In the genomic region with DNA sequence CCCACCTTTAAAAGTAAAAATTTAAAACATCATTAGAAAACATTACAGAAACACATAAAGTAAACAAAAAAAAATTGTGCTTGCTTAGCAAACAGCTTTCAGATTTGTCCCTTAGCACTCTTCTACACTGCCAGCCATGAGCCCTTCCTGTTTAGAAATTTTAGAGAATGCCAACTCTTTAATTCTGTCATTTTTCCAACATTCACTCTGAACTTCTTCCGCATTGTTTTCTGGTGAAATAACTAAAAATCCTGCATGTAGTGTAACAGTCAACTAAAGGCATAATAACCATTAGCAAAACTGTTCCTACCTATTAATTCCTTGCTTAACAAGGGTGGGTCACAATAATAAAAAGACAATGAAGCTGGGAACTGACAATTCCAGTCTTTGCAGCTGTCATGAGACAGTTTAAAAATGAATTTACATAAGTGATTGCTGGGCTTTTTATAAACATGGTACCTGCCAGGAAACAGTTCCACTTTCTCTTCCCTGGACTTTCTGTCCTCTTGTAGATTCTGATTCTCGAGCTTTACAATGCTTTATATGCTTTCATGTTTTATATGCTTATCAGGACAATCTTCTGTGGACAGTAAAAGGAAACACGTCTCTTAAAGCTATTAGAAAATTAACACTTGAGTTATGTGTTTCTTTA, we compare ENCODE assay signal across 12 cellular contexts. TPM values are rescaled to one million over a fixed set of nuclear protein-coding genes. Genes with fewer than 3 reads are reported as not detected.
DNase-seq lines count a peak whose midpoint lies in the region; ATAC-seq and TF ChIP-seq lines count a peak whose summit lies in the region.
"Had no signal": no experiment of that assay in that cellular context is flagged by ENCODE, and none has a peak within 500 bp of the region (broad histone marks: within the 10 kb centered on the region; RNA-seq: fewer than 3 reads in every experiment).

No MANE protein-coding gene starts in this region.

- CTCF ChIA-PET in RWPE1 (lab: Yijun Ruan, JAX) = interaction anchor here (0.6 to 0.7 kb wide), 3 partner anchors 35 to 814 kb away, joined by 3 read pairs; no protein-coding TSS in a partner anchor

- in situ Hi-C loops in brain microvascular endothelial cell (cut with HindIII; ENCODE audit: low pct_ligation_motif_present, low sequenced_read_pairs) = no loop called here

- peak; percentile 36 for ATAC-seq in left colon
- ATAC-seq in GM18870 (IDR thresholded peaks at IDR 0.05; ENCODE audit: unreplicated experiment) = no peak
- ATAC-seq: GM12878; naive thymus-derived CD8-positive, alpha-beta T cell had no signal

- no peak for TF ChIP-seq CTCF in coronary artery (IDR thresholded peaks at IDR 0.05)
- TF ChIP-seq CTCF in spleen (IDR thresholded peaks at IDR 0.05 in 8 of 11, conservative IDR thresholded peaks at IDR 0.05 in 3 of 11) = no peak
- TF ChIP-seq CTCF in RWPE1 (conservative IDR thresholded peaks at IDR 0.05; ENCODE audit: low read depth) = no peak
- TF ChIP-seq CTCF in brain microvascular endothelial cell (IDR thresholded peaks at IDR 0.05; ENCODE audit: low read depth, low read length, missing control alignments) = no peak

- H3K27ac ChIP-seq in coronary artery (peak overlapping the region; percentile 73 to 81), spleen (peak overlapping the region in 7 of 8 donors; percentile 25 to 82 (median 59)), RWPE1 (no peak overlapping the region), brain microvascular endothelial cell (no peak overlapping the region)

- H3K4me3 ChIP-seq in coronary artery = peak overlapping the region; percentile 1
- H3K4me3 ChIP-seq in spleen = no peak overlapping the region
- H3K4me3 ChIP-seq in brain microvascular endothelial cell (ENCODE audit: low read depth, low read length) = no peak overlapping the region
- H3K4me3 ChIP-seq: gastrocnemius medialis, GM12878 had no signal

- no peak for TF ChIP-seq POLR2A in spleen (IDR thresholded peaks at IDR 0.05)

- peak; percentile 30 for DNase-seq in NCI-H146 (lab: John Stamatoyannopoulos, UW)
- no peak for DNase-seq in coronary artery (ENCODE audit: low spot score)
- DNase-seq in left colon = no peak
- no peak for DNase-seq in spleen
- no peak for DNase-seq in OCI-M2 (lab: John Stamatoyannopoulos, UW; ENCODE audit: unreplicated experiment)
- DNase-seq in RWPE1 (ENCODE audit: low spot score) = no peak
- DNase-seq in brain microvascular endothelial cell = no peak
- DNase-seq: gastrocnemius medialis; naive thymus-derived CD8-positive, alpha-beta T cell; stimulated activated CD4-positive, alpha-beta T cell treated with anti-CD3 and anti-CD28 coated beads, Interleukin-4, amount 100 ng/mL, for 24 hours had no signal

- WGBS in spleen, 5 donors = 34 to 51% (median 42%) methylated on average over 3 of the region's 3 CpGs

- POLR2A ChIA-PET in RWPE1 (lab: Yijun Ruan, JAX; ENCODE audit: low non-redundant PET) = no interaction called here

- H3K27me3 ChIP-seq in spleen (replicated peaks in 1 of 7) (no peaks in the 10 kb centered on the region), brain microvascular endothelial cell (replicated peaks) (no peaks in the 10 kb centered on the region)
- H3K27me3 ChIP-seq: gastrocnemius medialis had no signal

- H3K4me1 ChIP-seq in spleen = peaks cover 0 to 59% (median 16%) of the 10 kb centered on the region in 6 donors

- H3K9me3 ChIP-seq in spleen = peaks cover 0 to 10% (median 0%) of the 10 kb centered on the region in 8 donors
- H3K9me3 ChIP-seq: gastrocnemius medialis had no signal

- peaks cover 0 to 3% (median 0%) of the 10 kb centered on the region in 6 donors for H3K36me3 ChIP-seq in spleen
- peaks cover 3% of the 10 kb centered on the region for H3K36me3 ChIP-seq in brain microvascular endothelial cell (replicated peaks)
- H3K36me3 ChIP-seq: gastrocnemius medialis had no signal

- intact Hi-C loops in left colon (cut with DNase I, micrococcal nuclease) = no loop called here
- intact Hi-C loops in spleen (cut with DNase I; ENCODE audit: low total_unique reads) = no loop called here

RNA-seq across cellular contexts. Expression of a gene that starts 19.0 kb away (rescaled TPM):
- total RNA-seq in left colon (100 to 1,000 TPM; 146 to 162 TPM), spleen (100 to 1,000 TPM in 2 of 7 donors, 10 to 100 TPM in 5; 52.3 to 102 (median 88.0) TPM)
- polyA plus RNA-seq in spleen = 10 to 100 TPM; 15.2 to 36.5 (median 16.2) TPM
- total RNA-seq: naive thymus-derived CD8-positive, alpha-beta T cell had no signal
- polyA plus RNA-seq: naive thymus-derived CD8-positive, alpha-beta T cell had no signal

Comparison
In these comparisons a context has a peak if more than half of its experiments do, and no peak if none do; other contexts are left out.
1. H3K27ac ChIP-seq: peak in coronary artery (2 of 2) and spleen (7 of 8); none in RWPE1 (single experiment) and brain microvascular endothelial cell (single experiment).